ENCODE assay signal across 10 cellular contexts in genomic region chr16:79519448-79519847, GRCh38.
DNase-seq lines count a peak whose midpoint lies in the region; ATAC-seq, FAIRE-seq and TF ChIP-seq lines count a peak whose summit lies in the region.
"Had no signal": no experiment of that assay in that cellular context is flagged by ENCODE, and none has a peak within 500 bp of the region (broad histone marks: within the 10 kb centered on the region; RNA-seq: fewer than 3 reads in every experiment).

No MANE protein-coding gene starts in this region.

- 0% methylated on average over 5 of the region's 11 CpGs for WGBS in SK-N-SH (ENCODE audit: low lambda C conversion rate)
- 0% methylated on average over 11 of the region's 11 CpGs for WGBS in K562 (ENCODE audit: insufficient coverage, low coverage, missing lambda C conversion rate)
- 13 to 29% (median 14%) methylated on average over 10 to 11 of the region's 11 CpGs for WGBS in spleen, 5 donors

- H3K79me2 ChIP-seq in SK-N-SH (ENCODE audit: insufficient read depth) (no peaks in the 10 kb centered on the region), K562 (ENCODE audit: control insufficient read depth, insufficient read depth, low read length) (no peaks in the 10 kb centered on the region)

- no peaks in the 10 kb centered on the region for H3K27me3 ChIP-seq in SK-N-SH (ENCODE audit: insufficient read depth)
- H3K27me3 ChIP-seq in K562 (ENCODE audit: control insufficient read depth in 2 of 2, insufficient read depth in 2 of 2, low read length in 2 of 2) = peaks cover 7 to 14% of the 10 kb centered on the region in 2 experiments
- peaks cover 0 to 34% (median 0%) of the 10 kb centered on the region in 7 donors for H3K27me3 ChIP-seq in spleen (replicated peaks in 1 of 7)

- H3K9me2 ChIP-seq in SK-N-SH = no peaks in the 10 kb centered on the region

- no peaks in the 10 kb centered on the region for H3K36me3 ChIP-seq in SK-N-SH (replicated peaks in 1 of 2; ENCODE audit: control insufficient read depth in 1 of 2, insufficient read depth in 2 of 2, low read length in 1 of 2)
- no peaks in the 10 kb centered on the region for H3K36me3 ChIP-seq in K562 (ENCODE audit: control insufficient read depth, insufficient read depth, low read length)
- no peaks in the 10 kb centered on the region for H3K36me3 ChIP-seq in spleen

- H3K27ac ChIP-seq in SK-N-SH (ENCODE audit: low read depth in 2 of 2, low read length in 1 of 2) = no peak overlapping the region
- no peak overlapping the region for H3K27ac ChIP-seq in K562 (ENCODE audit: extremely low read depth, low read depth, low read length)
- no peak overlapping the region for H3K27ac ChIP-seq in spleen

- no peak overlapping the region for H3K9ac ChIP-seq in SK-N-SH
- H3K9ac ChIP-seq in K562 (ENCODE audit: insufficient read depth in 1 of 2, low read depth in 2 of 2, low read length in 2 of 2) = no peak overlapping the region; a peak in 1 of 4 replicates

- TF ChIP-seq EP300 in SK-N-SH (IDR thresholded peaks at IDR 0.05; ENCODE audit: borderline replicate concordance in 1 of 2, low read depth in 1 of 2, low read length in 1 of 2) (no peak), K562 (IDR thresholded peaks at IDR 0.05; ENCODE audit: low read length) (no peak)

- TF ChIP-seq CTCF in SK-N-SH (IDR thresholded peaks at IDR 0.05) = no peak
- TF ChIP-seq CTCF in K562 (IDR thresholded peaks at IDR 0.05 in 2 of 3, conservative IDR thresholded peaks at IDR 0.05 in 1 of 3; ENCODE audit: insufficient read depth in 2 of 3, low read depth in 1 of 3, low read length in 3 of 3) = no peak
- TF ChIP-seq CTCF in spleen (IDR thresholded peaks at IDR 0.05 in 8 of 11, conservative IDR thresholded peaks at IDR 0.05 in 3 of 11) = no peak

- DNase-seq in SK-N-SH (peak; percentile 73), K562 (ENCODE audit: extremely low read depth in 1 of 4, low spot score in 3 of 4) (peak in 2 of 4 experiments; percentile 28 to 39), spleen (peak; percentile 84), DMS114 treated with DMSO at 0.1 percent for 48 hours (lab: John Stamatoyannopoulos, UW; ENCODE audit: unreplicated experiment) (no peak)
- no peak for DNase-seq in stimulated activated CD4-positive, alpha-beta T cell treated with anti-CD3 and anti-CD28 coated beads, Interleukin-4, amount 100 ng/mL, for 4 hours
- DNase-seq: SIG-M5 had no signal

- intact Hi-C loops in K562 (cut with micrococcal nuclease) (no loop called here), spleen (cut with DNase I; ENCODE audit: low total_unique reads) (no loop called here)

- no peak overlapping the region for H3K4me3 ChIP-seq in SK-N-SH (ENCODE audit: low read depth in 2 of 2, low read length in 1 of 2)
- H3K4me3 ChIP-seq in K562 = no peak overlapping the region
- no peak overlapping the region for H3K4me3 ChIP-seq in spleen

- H3K9me1 ChIP-seq in K562 (ENCODE audit: control insufficient read depth, insufficient read depth, low read length) = no peaks in the 10 kb centered on the region

- H3K4me2 ChIP-seq in SK-N-SH (no peak overlapping the region), K562 (ENCODE audit: insufficient read depth, low read length) (no peak overlapping the region)

- CTCF ChIA-PET in SK-N-SH (lab: Yijun Ruan, JAX) = interaction anchor here (1.2 kb wide), 1 partner anchor 82 kb away, joined by 5 read pairs; no protein-coding TSS in a partner anchor
- CTCF ChIA-PET in K562 (lab: Yijun Ruan, JAX; ENCODE audit: low intra/inter-chr PET ratio) = no interaction called here

- BruUV-seq in K562 (replicated peaks; lab: Mats Ljungman, UMichigan) = no TSS peak

- H3K9me3 ChIP-seq in SK-N-SH (no peaks in the 10 kb centered on the region), K562 (replicated peaks; ENCODE audit: control insufficient read depth, insufficient read depth, low read depth, low read length) (no peaks in the 10 kb centered on the region), spleen (no peaks in the 10 kb centered on the region)

- H3F3A ChIP-seq in SK-N-SH (replicated peaks; ENCODE audit: insufficient read depth) = no peaks in the 10 kb centered on the region

- ATAC-seq in SK-N-SH treated with all-trans-retinoic acid at 6 μM for 48 hours (no peak), HG03442 (IDR thresholded peaks at IDR 0.05; ENCODE audit: unreplicated experiment) (peak; percentile 57), K562 (peak; percentile 58), HG03025 (IDR thresholded peaks at IDR 0.05; ENCODE audit: low FRiP score, unreplicated experiment) (no peak)

- H4K20me1 ChIP-seq in SK-N-SH (ENCODE audit: insufficient read depth) = no peaks in the 10 kb centered on the region
- H4K20me1 ChIP-seq in K562 (replicated peaks; ENCODE audit: control insufficient read depth, insufficient read depth, low read length) = no peaks in the 10 kb centered on the region

- TF ChIP-seq RAD21 in SK-N-SH (IDR thresholded peaks at IDR 0.05; ENCODE audit: low read length) (no peak), K562 (CRISPR knock-in tag; conservative IDR thresholded peaks at IDR 0.05 in 1 of 2, IDR thresholded peaks at IDR 0.05 in 1 of 2) (no peak)

- FAIRE-seq in K562 (lab: Jason Lieb, UNC) = no peak
- FAIRE-seq: endometrium had no signal

- POLR2A ChIA-PET in SK-N-SH (lab: Yijun Ruan, JAX) (no interaction called here), K562 (lab: Yijun Ruan, JAX) (interaction anchor here (0.6 kb wide), 1 partner anchor 53 kb away, joined by 4 read pairs; no protein-coding TSS in a partner anchor)

- no peak overlapping the region for H2AFZ ChIP-seq in SK-N-SH (ENCODE audit: low read depth)
- no peak overlapping the region for H2AFZ ChIP-seq in K562 (ENCODE audit: low read depth, low read length)

- in situ Hi-C loops in K562 (cut with MboI) = no loop called here

- TF ChIP-seq POLR2A in K562 (conservative IDR thresholded peaks at IDR 0.05) = no peak
- TF ChIP-seq POLR2A in spleen (IDR thresholded peaks at IDR 0.05) = no peak

- peaks cover 0 to 10% of the 10 kb centered on the region in 2 experiments; a peak in 2 of 4 replicates for H3K4me1 ChIP-seq in SK-N-SH (ENCODE audit: control insufficient read depth in 1 of 2, insufficient read depth in 2 of 2, low read depth in 1 of 2, low read length in 1 of 2)
- no peaks in the 10 kb centered on the region; a peak in 1 of 5 replicates for H3K4me1 ChIP-seq in K562 (replicated peaks in 1 of 2; ENCODE audit: control insufficient read depth in 2 of 2, insufficient read depth in 2 of 2, low read length in 2 of 2)
- H3K4me1 ChIP-seq in spleen = peaks cover 0 to 14% (median 3%) of the 10 kb centered on the region in 6 donors

TF ChIP-seq in SK-N-SH, 30 proteins besides CTCF, POLR2A, EP300 and RAD21 (continues in another document):
- peak; percentile 83 for TF ChIP-seq GATA2 (CRISPR knock-in tag; IDR thresholded peaks at IDR 0.05)
- no peak for TF ChIP-seq NFIC (IDR thresholded peaks at IDR 0.05; ENCODE audit: borderline replicate concordance)
- no peak for TF ChIP-seq PBX3 (IDR thresholded peaks at IDR 0.05)
- no peak for TF ChIP-seq YY1 (IDR thresholded peaks at IDR 0.05; ENCODE audit: low read depth)

TF ChIP-seq in SK-N-SH treated with all-trans-retinoic acid at 6 μM for 48 hours, 23 proteins besides CTCF, POLR2A, EP300 and RAD21:
- TF ChIP-seq ZC3H10 (CRISPR knock-in tag; IDR thresholded peaks at IDR 0.05) = no peak
- TF ChIP-seq ESRRG (CRISPR knock-in tag; IDR thresholded peaks at IDR 0.05) = no peak
- no peak for TF ChIP-seq CSDC2 (CRISPR knock-in tag; IDR thresholded peaks at IDR 0.05)
- no peak for TF ChIP-seq TOX (CRISPR knock-in tag; IDR thresholded peaks at IDR 0.05; ENCODE audit: borderline replicate concordance)

TF ChIP-seq in K562, 482 proteins besides CTCF, POLR2A, EP300 and RAD21 (continues in another document):
- no peak for TF ChIP-seq ZNF561 (CRISPR knock-in tag; conservative IDR thresholded peaks at IDR 0.05)
- no peak for TF ChIP-seq MECOM (CRISPR knock-in tag; IDR thresholded peaks at IDR 0.05)
- peak; percentile 64 for TF ChIP-seq NFIC (IDR thresholded peaks at IDR 0.05)
- TF ChIP-seq SPI1 (IDR thresholded peaks at IDR 0.05; ENCODE audit: borderline replicate concordance, low read depth, low read length) = no peak
- 0 out of 2 replicates have a peak, but pooled peaks have one; percentile 17 for TF ChIP-seq GABPA (tag; conservative IDR thresholded peaks at IDR 0.05; ENCODE audit: low read depth)
- no peak for TF ChIP-seq NR2C2 (CRISPR knock-in tag; IDR thresholded peaks at IDR 0.05)
- TF ChIP-seq NR2C2 (tag; IDR thresholded peaks at IDR 0.05) = peak; percentile 46; the same call in 1 of the 2 replicates
- TF ChIP-seq ZNF518B (CRISPR knock-in tag; IDR thresholded peaks at IDR 0.05) = no peak
- TF ChIP-seq CTBP1 (IDR thresholded peaks at IDR 0.05; ENCODE audit: borderline replicate concordance) = no peak

Comparison
In these comparisons a context has a peak if more than half of its experiments do, and no peak if none do; other contexts are left out.
1. DNase-seq: peak in SK-N-SH (single experiment) and spleen (single experiment); none in stimulated activated CD4-positive, alpha-beta T cell treated with anti-CD3 and anti-CD28 coated beads, Interleukin-4, amount 100 ng/mL, for 4 hours (0 of 2) and DMS114 treated with DMSO at 0.1 percent for 48 hours (single experiment).
2. ATAC-seq: peak in HG03442 (single experiment) and K562 (single experiment); none in SK-N-SH treated with all-trans-retinoic acid at 6 μM for 48 hours (single experiment) and HG03025 (single experiment).
3. Of the 27 proteins assayed by ChIP-seq in both K562 and SK-N-SH: peak only in K562: GABPA and NFIC; only in SK-N-SH: GATA2; in both: none; in neither: 24.